ENCODE assay signal across 8 cellular contexts in genomic region chr11:447923-448731, GRCh38. TPM values are rescaled to one million over a fixed set of nuclear protein-coding genes. Genes with fewer than 3 reads are reported as not detected.
DNase-seq lines count a peak whose midpoint lies in the region; ATAC-seq and TF ChIP-seq lines count a peak whose summit lies in the region.

No MANE protein-coding gene starts in this region.

- CTCF ChIA-PET in GM10248 (lab: Yijun Ruan, JAX): interaction anchor here (0.7 to 3.1 kb wide), 35 partner anchors 8 to 278 kb away, joined by 3 to 18 read pairs (median 5); partner anchors contain the start of genes BET1L, RIC8A and RNH1

- no peaks in the 10 kb centered on the region for H3K27me3 Mint-ChIP-seq in activated naive CD8-positive, alpha-beta T cell treated with anti-CD3 and anti-CD28 coated beads, Interleukin-2, amount 50 U/mL, for 24 hours

- H3K27ac ChIP-seq in SU-DHL-6 (ENCODE audit: low read depth, low read length) (peak overlapping the region; percentile 78), heart left ventricle (peak overlapping the region; percentile 77 to 97 (median 93)), transverse colon (peak overlapping the region; percentile 92 to 98 (median 95))

- peaks cover 0 to 45% (median 28%) of the 10 kb centered on the region in 12 donors for H3K4me1 ChIP-seq in heart left ventricle
- peaks cover 25 to 68% (median 54%) of the 10 kb centered on the region in 4 donors for H3K4me1 ChIP-seq in transverse colon

- peak; percentile 7 for TF ChIP-seq EP300 in transverse colon (IDR thresholded peaks at IDR 0.05; ENCODE audit: low read depth)

- H3F3A ChIP-seq in SU-DHL-6 (ENCODE audit: insufficient read depth): peaks cover 24% of the 10 kb centered on the region

- ATAC-seq in HG02610 (IDR thresholded peaks at IDR 0.05; ENCODE audit: unreplicated experiment): peak; percentile 58
- ATAC-seq in activated naive CD8-positive, alpha-beta T cell treated with anti-CD3 and anti-CD28 coated beads, Interleukin-2, amount 50 U/mL, for 24 hours: peak; percentile 83
- ATAC-seq in heart left ventricle: peak; percentile 85 to 90 (median 86)

- H3K4me3 Mint-ChIP-seq in activated naive CD8-positive, alpha-beta T cell treated with anti-CD3 and anti-CD28 coated beads, Interleukin-2, amount 50 U/mL, for 24 hours: peak overlapping the region; percentile 88

- in situ Hi-C loops in transverse colon (cut with MboI; ENCODE audit: low pct_ligation_motif_present in 1 of 4, low pct_unique_long_range_greater_than_20kb in 1 of 4, low sequenced_read_pairs in 3 of 4): no loop called here

- H3K9me2 ChIP-seq in SU-DHL-6 (replicated peaks; ENCODE audit: insufficient read depth, low read length): no peaks in the 10 kb centered on the region

- peak; percentile 96 for DNase-seq in GM10248 (ENCODE audit: extremely low spot score)
- peak; percentile 90 for DNase-seq in NCI-H128 (lab: John Stamatoyannopoulos, UW; ENCODE audit: unreplicated experiment)
- peak; percentile 98 for DNase-seq in activated naive CD8-positive, alpha-beta T cell treated with anti-CD3 and anti-CD28 coated beads, Interleukin-2, amount 50 U/mL, for 24 hours
- DNase-seq in heart left ventricle: peak; percentile 95 to 98 (median 95)
- DNase-seq in pons (ENCODE audit: low spot score): peak; percentile 90
- DNase-seq in transverse colon: peak; percentile 97

- no peaks in the 10 kb centered on the region for H3K9me3 Mint-ChIP-seq in activated naive CD8-positive, alpha-beta T cell treated with anti-CD3 and anti-CD28 coated beads, Interleukin-2, amount 50 U/mL, for 24 hours

- H4K20me1 ChIP-seq in SU-DHL-6 (ENCODE audit: low read depth, low read length): no peaks in the 10 kb centered on the region

- H3K9me3 ChIP-seq in SU-DHL-6 (ENCODE audit: insufficient read depth, low read length) (no peaks in the 10 kb centered on the region), heart left ventricle (no peaks in the 10 kb centered on the region), transverse colon (no peaks in the 10 kb centered on the region)

- peak; percentile 84 for TF ChIP-seq CTCF in GM10248 (IDR thresholded peaks at IDR 0.05; ENCODE audit: control extremely low read depth, extremely low read depth, low read depth, missing control alignments)
- TF ChIP-seq CTCF in SU-DHL-6 (IDR thresholded peaks at IDR 0.05; ENCODE audit: insufficient read depth, low read length, poor library complexity, severe bottlenecking): peak; percentile 99
- TF ChIP-seq CTCF in heart left ventricle (IDR thresholded peaks at IDR 0.05): peak; percentile 64 to 98 (median 84)
- TF ChIP-seq CTCF in transverse colon (IDR thresholded peaks at IDR 0.05): peak; percentile 76 to 98 (median 86)

- WGBS in heart left ventricle, 4 donors: 3 to 5% (median 4%) methylated on average over 23 to 55 of the region's 55 CpGs
- whole genome bisulfite sequencing in transverse colon (ENCODE audit: low coverage in 1 of 2), 2 donors: 3% methylated on average over 8 to 36 of the region's 55 CpGs

- H3K36me3 Mint-ChIP-seq in activated naive CD8-positive, alpha-beta T cell treated with anti-CD3 and anti-CD28 coated beads, Interleukin-2, amount 50 U/mL, for 24 hours (ENCODE audit: low read depth): peaks cover 5% of the 10 kb centered on the region

- H3K4me2 ChIP-seq in SU-DHL-6 (ENCODE audit: low read depth, low read length, poor library complexity, severe bottlenecking): peak overlapping the region; percentile 61

- POLR2A ChIA-PET in GM10248 (lab: Yijun Ruan, JAX): interaction anchor here (0.9 to 1.1 kb wide), 2 partner anchors 9 to 59 kb away, joined by 3 to 5 read pairs; partner anchors contain the start of gene RNH1

- peaks cover 32% of the 10 kb centered on the region for H3K4me1 Mint-ChIP-seq in activated naive CD8-positive, alpha-beta T cell treated with anti-CD3 and anti-CD28 coated beads, Interleukin-2, amount 50 U/mL, for 24 hours

- no peaks in the 10 kb centered on the region for H3K27me3 ChIP-seq in SU-DHL-6 (ENCODE audit: low read length)
- peaks cover 0 to 3% (median 0%) of the 10 kb centered on the region in 9 donors for H3K27me3 ChIP-seq in heart left ventricle
- no peaks in the 10 kb centered on the region for H3K27me3 ChIP-seq in transverse colon

- H3K36me3 ChIP-seq in SU-DHL-6 (ENCODE audit: low read length) (no peaks in the 10 kb centered on the region), heart left ventricle (peaks cover 0 to 9% (median 4%) of the 10 kb centered on the region in 9 donors), transverse colon (no peaks in the 10 kb centered on the region)

- peak overlapping the region; percentile 94 for H3K27ac Mint-ChIP-seq in activated naive CD8-positive, alpha-beta T cell treated with anti-CD3 and anti-CD28 coated beads, Interleukin-2, amount 50 U/mL, for 24 hours

- peak overlapping the region; percentile 87 for H2AFZ ChIP-seq in SU-DHL-6 (ENCODE audit: low read depth, low read length, severe bottlenecking)

- TF ChIP-seq POLR2A in heart left ventricle (IDR thresholded peaks at IDR 0.05) (peak in 1 of 2 donors; percentile 82), transverse colon (IDR thresholded peaks at IDR 0.05) (peak; percentile 76)

- H3K4me3 ChIP-seq in SU-DHL-6 (ENCODE audit: insufficient read depth, low read length, poor library complexity, severe bottlenecking) (peak overlapping the region; percentile 76), heart left ventricle (peak overlapping the region; percentile 26 to 92 (median 64)), transverse colon (peak overlapping the region; percentile 36 to 73 (median 57))

- H3K9ac ChIP-seq in SU-DHL-6 (ENCODE audit: low read length): peak overlapping the region; percentile 70

- intact Hi-C loops in heart left ventricle (cut with DNase I) (loop anchor here in 7 of 10 donors (1.0 to 5.0 kb wide), 6 partner anchors 31 to 241 kb away; partner anchors contain the start of genes BET1L (in 1 of the 7), RIC8A (in 1 of the 7) and RNH1 (in 1 of the 7)), transverse colon (cut with DNase I; ENCODE audit: low total_unique reads) (loop anchor here (10.0 kb wide), 1 partner anchor 73 kb away; no protein-coding TSS in a partner anchor)

- peaks cover 7% of the 10 kb centered on the region for H3K79me2 ChIP-seq in SU-DHL-6 (ENCODE audit: insufficient read depth, low read length)

RNA-seq across cellular contexts. Expression of gene PTDSS2, which starts 2.0 kb away (rescaled TPM):
- total RNA-seq in heart left ventricle (10 to 100 TPM; 20.3 to 43.0 (median 25.7) TPM), transverse colon (100 to 1,000 TPM in 2 of 4 donors, 10 to 100 TPM in 2; 28.5 to 264 (median 76.0) TPM)
- 10 to 100 TPM; 33.1 to 36.2 TPM for polyA plus RNA-seq in heart left ventricle

RNA-seq across cellular contexts. Expression of gene ANO9, which starts 6.3 kb away (rescaled TPM):
- total RNA-seq in heart left ventricle (1 to 10 TPM in 2 of 9 donors, under 1 TPM in 1, not detected in 6; 0.21 to 3.1 (median 2.7) TPM), transverse colon (100 to 1,000 TPM; 117 to 490 (median 296) TPM)
- polyA plus RNA-seq in heart left ventricle: under 1 TPM; 0.07 to 0.19 TPM

RNA-seq across cellular contexts. Expression of gene SIGIRR, which starts 33.3 kb away (rescaled TPM):
- 10 to 100 TPM; 22.6 to 65.6 (median 30.4) TPM for total RNA-seq in heart left ventricle
- polyA plus RNA-seq in heart left ventricle: 100 to 1,000 TPM in 1 of 2 donors, 10 to 100 TPM in 1; 41.2 to 105 TPM
- 100 to 1,000 TPM; 107 to 344 (median 148) TPM for total RNA-seq in transverse colon

RNA-seq across cellular contexts. Expression of gene PKP3, which starts 54.1 kb away (rescaled TPM):
- total RNA-seq in heart left ventricle (1 to 10 TPM in 5 of 9 donors, under 1 TPM in 4; 0.15 to 2.0 (median 1.0) TPM), transverse colon (100 to 1,000 TPM; 159 to 359 (median 200) TPM)
- polyA plus RNA-seq in heart left ventricle: under 1 TPM; 0.17 to 0.34 TPM

RNA-seq across cellular contexts. Expression of gene RNH1, which starts 58.9 kb away (rescaled TPM):
- total RNA-seq in heart left ventricle (100 to 1,000 TPM; 132 to 247 (median 158) TPM), transverse colon (100 to 1,000 TPM; 151 to 309 (median 198) TPM)
- 100 to 1,000 TPM in 1 of 2 donors, 10 to 100 TPM in 1; 58.2 to 207 TPM for polyA plus RNA-seq in heart left ventricle

Comparison
In these comparisons a context has a peak if more than half of its experiments do, and no peak if none do; other contexts are left out.
1. Peak in every context shown above with its lines: DNase-seq, ATAC-seq, H3K4me3 ChIP-seq and H3K27ac ChIP-seq.
2. RNA of gene ANO9, which starts 6.3 kb away (total RNA-seq): 117 to 490 TPM in transverse colon; 0.21 to 3.1 TPM in heart left ventricle; every median in the first group is over 10 times any median in the second.